33 cellular contexts compared by ENCODE assay signal in genomic region chr7:154853063-154853726, GRCh38.
"Had no signal": no experiment of that assay in that cellular context is flagged by ENCODE, and none has a peak within 500 bp of the region (broad histone marks: within the 10 kb centered on the region; RNA-seq: fewer than 3 reads in every experiment).

No MANE protein-coding gene starts in this region.

- H3K4me1 ChIP-seq: gastrocnemius medialis, left lung, lower lobe of right lung, parathyroid adenoma, right atrium auricular region, testis had no signal

- H3K4me3 ChIP-seq: gastrocnemius medialis, left lung, lower lobe of right lung, right atrium auricular region, testis had no signal

- H3K27ac Mint-ChIP-seq: activated CD4-positive, alpha-beta memory T cell treated with anti-CD3 and anti-CD28 coated beads, Interleukin-2, amount 10 ng/mL, durations not matched to agents 7 days and 5 days; activated CD4-positive, alpha-beta T cell treated with anti-CD3 and anti-CD28 coated beads, Interleukin-2, amount 10 ng/mL, durations not matched to agents 24 days and 14 days; activated naive CD4-positive, alpha-beta T cell treated with anti-CD3 and anti-CD28 coated beads, Interleukin-2, amount 50 U/mL, for 24 hours; activated naive CD8-positive, alpha-beta T cell treated with anti-CD3 and anti-CD28 coated beads, Interleukin-2, amount 50 U/mL, for 24 hours; activated T-cell treated with anti-CD3 and anti-CD28 coated beads, Interleukin-2, amount 50 U/mL, for 24 hours; nephron progenitor cell; T-helper 17 cell had no signal

- H3K27ac ChIP-seq: gastrocnemius medialis, left lung, lower lobe of right lung, parathyroid adenoma, right atrium auricular region, testis, WERI-Rb-1 had no signal

- H3K27me3 ChIP-seq: gastrocnemius medialis, left lung, right atrium auricular region, testis had no signal

- H3K9ac ChIP-seq: parathyroid adenoma, SK-N-SH had no signal

- H3K27me3 Mint-ChIP-seq: activated CD4-positive, alpha-beta memory T cell treated with anti-CD3 and anti-CD28 coated beads, Interleukin-2, amount 10 ng/mL, durations not matched to agents 7 days and 5 days had no signal

- FAIRE-seq: bronchial epithelial cell, colon, urothelium cell line had no signal

- DNase-seq: activated CD4-positive, alpha-beta memory T cell treated with anti-CD3 and anti-CD28 coated beads, Interleukin-2, amount 10 ng/mL, durations not matched to agents 7 days and 5 days; activated CD4-positive, alpha-beta T cell treated with anti-CD3 and anti-CD28 coated beads, Interleukin-2, amount 10 ng/mL, durations not matched to agents 24 days and 14 days; activated CD8-positive, alpha-beta memory T cell treated with anti-CD3 and anti-CD28 coated beads, Interleukin-2, amount 50 U/mL, for 48 hours; activated gamma-delta T cell; activated naive CD8-positive, alpha-beta T cell treated with anti-CD3 and anti-CD28 coated beads, Interleukin-2, amount 50 U/mL, for 24 hours; activated T-cell treated with anti-CD3 and anti-CD28 coated beads, Interleukin-2, amount 50 U/mL, for 24 hours; amygdala; effector memory CD4-positive, alpha-beta T cell; erythroblast; gastrocnemius medialis; glutamatergic neuron; hippocampal formation; kidney glomerular epithelial cell; left lung; lower lobe of right lung; naive B cell; nephron progenitor cell; SK-N-SH; stimulated activated CD4-positive, alpha-beta T cell treated with anti-CD3 and anti-CD28 coated beads, Interleukin-12 subunit alpha, Interleukin-12 subunit beta, amount 100 ng/mL, for 4 hours; stimulated activated CD4-positive, alpha-beta T cell treated with anti-CD3 and anti-CD28 coated beads, Interleukin-4, amount 100 ng/mL, for 1 hour; stimulated activated naive CD8-positive, alpha-beta T cell treated with anti-CD3 and anti-CD28 coated beads, Interleukin-15, Interleukin-2, amounts not matched to agents 100 U/mL and 50 U/mL, for 24 hours; SW 1271; T-helper 17 cell; T1000; testis; WERI-Rb-1 had no signal

- H3K4me3 Mint-ChIP-seq: activated CD4-positive, alpha-beta memory T cell treated with anti-CD3 and anti-CD28 coated beads, Interleukin-2, amount 10 ng/mL, durations not matched to agents 7 days and 5 days; activated CD4-positive, alpha-beta T cell treated with anti-CD3 and anti-CD28 coated beads, Interleukin-2, amount 10 ng/mL, durations not matched to agents 24 days and 14 days; activated naive CD4-positive, alpha-beta T cell treated with anti-CD3 and anti-CD28 coated beads, Interleukin-2, amount 50 U/mL, for 24 hours; activated naive CD8-positive, alpha-beta T cell treated with anti-CD3 and anti-CD28 coated beads, Interleukin-2, amount 50 U/mL, for 24 hours; activated T-cell treated with anti-CD3 and anti-CD28 coated beads, Interleukin-2, amount 50 U/mL, for 24 hours; naive B cell; nephron progenitor cell; T-helper 17 cell had no signal

- ATAC-seq: activated CD4-positive, CD25-positive, alpha-beta regulatory T cell treated with anti-CD3 and anti-CD28 coated beads, Interleukin-2, amount 50 U/mL, for 24 hours; activated naive CD8-positive, alpha-beta T cell treated with anti-CD3 and anti-CD28 coated beads, Interleukin-2, amount 50 U/mL, for 24 hours; gastrocnemius medialis; left lung; lower lobe of right lung; stimulated activated naive CD8-positive, alpha-beta T cell treated with anti-CD3 and anti-CD28 coated beads, Interleukin-15, Interleukin-2, amounts not matched to agents 100 U/mL and 50 U/mL, for 24 hours; T-helper 17 cell had no signal

- H3K36me3 ChIP-seq: gastrocnemius medialis, left lung, lower lobe of right lung, right atrium auricular region, WERI-Rb-1 had no signal

- H3K36me3 Mint-ChIP-seq: activated naive CD4-positive, alpha-beta T cell treated with anti-CD3 and anti-CD28 coated beads, Interleukin-2, amount 50 U/mL, for 24 hours had no signal

- H3K9me3 Mint-ChIP-seq: activated CD4-positive, alpha-beta memory T cell treated with anti-CD3 and anti-CD28 coated beads, Interleukin-2, amount 10 ng/mL, durations not matched to agents 7 days and 5 days; activated CD4-positive, alpha-beta T cell treated with anti-CD3 and anti-CD28 coated beads, Interleukin-2, amount 10 ng/mL, durations not matched to agents 24 days and 14 days had no signal

- H3K9me3 ChIP-seq: gastrocnemius medialis, testis had no signal

- H3K4me1 Mint-ChIP-seq: activated CD4-positive, alpha-beta memory T cell treated with anti-CD3 and anti-CD28 coated beads, Interleukin-2, amount 10 ng/mL, durations not matched to agents 7 days and 5 days; activated CD4-positive, alpha-beta T cell treated with anti-CD3 and anti-CD28 coated beads, Interleukin-2, amount 10 ng/mL, durations not matched to agents 24 days and 14 days; activated naive CD4-positive, alpha-beta T cell treated with anti-CD3 and anti-CD28 coated beads, Interleukin-2, amount 50 U/mL, for 24 hours; activated naive CD8-positive, alpha-beta T cell treated with anti-CD3 and anti-CD28 coated beads, Interleukin-2, amount 50 U/mL, for 24 hours; naive B cell; nephron progenitor cell; T-helper 17 cell had no signal
